9 cellular contexts compared by ENCODE assay signal in the genomic region with DNA sequence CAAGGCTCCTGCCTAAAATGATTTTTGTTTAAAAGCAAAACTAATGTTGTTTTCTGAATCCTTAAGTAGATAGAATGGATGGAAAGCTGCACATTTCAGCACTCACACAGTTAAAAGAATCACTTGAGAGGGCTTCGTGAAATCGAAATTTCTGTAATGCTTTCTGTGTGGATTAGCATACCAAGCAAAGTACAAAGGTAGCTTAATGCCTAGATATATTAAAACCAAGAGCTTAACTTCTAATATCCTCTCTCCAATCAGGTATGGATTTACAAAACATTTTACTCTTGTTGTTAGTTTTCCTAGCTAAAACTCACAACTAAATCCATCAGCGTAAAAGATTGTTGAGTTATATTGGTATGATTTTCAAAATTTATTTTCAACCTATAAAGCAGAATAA.
"Had no signal": no experiment of that assay in that cellular context is flagged by ENCODE, and none has a peak within 500 bp of the region (broad histone marks: within the 10 kb centered on the region; RNA-seq: fewer than 3 reads in every experiment).

No MANE protein-coding gene starts in this region.

- H3K9ac ChIP-seq: GM23248 had no signal

- H2AFZ ChIP-seq: GM23248 had no signal

- ATAC-seq: HCT116, HepG2 had no signal

- H3K27ac ChIP-seq: HL-60 had no signal

- H3K9me3 ChIP-seq: HAP-1 had no signal

- H3K4me1 ChIP-seq: HAP-1 had no signal

- H3K4me3 ChIP-seq: GM23248, HAP-1 had no signal

- FAIRE-seq: HepG2 had no signal

- DNase-seq: GM23248, GOT3, H7, HFFc6, KBM-7 had no signal

- H3K36me3 ChIP-seq: HAP-1 had no signal
